In the genomic region with DNA sequence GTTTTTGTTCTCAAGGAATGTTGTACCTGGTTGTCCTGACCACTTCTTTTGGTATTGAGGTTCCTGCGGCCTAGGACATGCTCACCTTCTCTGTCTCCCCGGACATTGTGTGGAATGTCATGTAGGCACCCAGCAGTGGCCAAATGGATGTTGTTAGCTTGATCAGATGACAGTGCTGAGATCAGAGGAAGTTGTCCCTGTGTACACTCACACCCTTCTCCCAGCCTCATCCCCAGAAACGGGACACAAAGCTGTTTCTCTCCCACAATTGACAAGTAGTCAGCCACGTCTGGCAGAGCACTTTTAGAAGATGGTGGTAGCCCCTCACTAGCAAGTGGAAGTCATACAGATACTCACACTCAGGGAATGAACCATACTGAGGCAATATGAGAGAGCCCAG, we compare ENCODE assay signal across 20 cellular contexts. TPM values are rescaled to one million over a fixed set of nuclear protein-coding genes. Genes with fewer than 3 reads are reported as not detected.
DNase-seq lines count a peak whose midpoint lies in the region; ATAC-seq and TF ChIP-seq lines count a peak whose summit lies in the region.
"Had no signal": no experiment of that assay in that cellular context is flagged by ENCODE, and none has a peak within 500 bp of the region (broad histone marks: within the 10 kb centered on the region; RNA-seq: fewer than 3 reads in every experiment).

No MANE protein-coding gene starts in this region.

- H3K4me1 ChIP-seq in endodermal cell (ENCODE audit: control insufficient read depth, insufficient read depth, low read length), result no peaks in the 10 kb centered on the region
- H3K4me1 ChIP-seq in thyroid gland, result peaks cover 48 to 52% of the 10 kb centered on the region in 2 donors

- no peak for DNase-seq in WTC11 (ENCODE audit: low spot score)
- DNase-seq in endodermal cell, result peak; percentile 23
- no peak for DNase-seq in neural crest cell (ENCODE audit: low read depth, low spot score)
- DNase-seq in thyroid gland, result no peak
- DNase-seq in SKM-1 (lab: John Stamatoyannopoulos, UW; ENCODE audit: unreplicated experiment), result no peak
- DNase-seq in SKM-1 treated with dmso at 0.1 percent for 144 hours (lab: John Stamatoyannopoulos, UW; ENCODE audit: unreplicated experiment), result no peak
- DNase-seq in NOMO-1 treated with DMSO at 0.1 percent for 48 hours (lab: John Stamatoyannopoulos, UW; ENCODE audit: unreplicated experiment), result no peak
- DNase-seq: CD4-positive, CD25-positive, alpha-beta regulatory T cell; DMS79 treated with DMSO at 0.1 percent for 48 hours; H9; HFFc6; KG1; NCI-H1105; NCI-H2029 treated with DMSO at 0.1 percent for 48 hours; NCI-H2171 treated with DMSO at 0.1 percent for 48 hours; NCI-H526; PC-3; Right ventricle myocardium superior had no signal

- TF ChIP-seq CTCF in WTC11 (IDR thresholded peaks at IDR 0.05) (no peak), endodermal cell (conservative IDR thresholded peaks at IDR 0.05) (no peak), neural crest cell (conservative IDR thresholded peaks at IDR 0.05) (no peak), thyroid gland (IDR thresholded peaks at IDR 0.05) (no peak)

- H3K9ac ChIP-seq in endodermal cell (ENCODE audit: extremely low read depth, low read length, poor library complexity, severe bottlenecking), result no peak overlapping the region

- H3K4me3 ChIP-seq in endodermal cell (ENCODE audit: low read length) (no peak overlapping the region), thyroid gland (replicated peaks in 1 of 3) (no peak overlapping the region)

- H3K36me3 ChIP-seq in endodermal cell (ENCODE audit: control insufficient read depth, insufficient read depth, low read length), result no peaks in the 10 kb centered on the region
- H3K36me3 ChIP-seq in thyroid gland, result no peaks in the 10 kb centered on the region

- H3K27me3 ChIP-seq in endodermal cell (ENCODE audit: control insufficient read depth, insufficient read depth, low read length, poor library complexity, severe bottlenecking) (no peaks in the 10 kb centered on the region), thyroid gland (no peaks in the 10 kb centered on the region)

- H3K4me3 Mint-ChIP-seq in WTC11, result no peak overlapping the region
- no peak overlapping the region for H3K4me3 Mint-ChIP-seq in endodermal cell
- peak overlapping the region; percentile 3 for H3K4me3 Mint-ChIP-seq in neural crest cell
- H3K4me3 Mint-ChIP-seq: CD4-positive, CD25-positive, alpha-beta regulatory T cell; H9; HFFc6 had no signal

- no peak for TF ChIP-seq POLR2A in thyroid gland (IDR thresholded peaks at IDR 0.05)

- H3K9me3 Mint-ChIP-seq in WTC11 (no peaks in the 10 kb centered on the region), endodermal cell (no peaks in the 10 kb centered on the region), neural crest cell (no peaks in the 10 kb centered on the region)
- H3K9me3 Mint-ChIP-seq: CD4-positive, CD25-positive, alpha-beta regulatory T cell; H9; HFFc6 had no signal

- intact Hi-C loops in thyroid gland (cut with DNase I), result no loop called here

- H3K27ac ChIP-seq in endodermal cell (ENCODE audit: low read depth, low read length), result no peak overlapping the region
- peak overlapping the region in 2 of 3 donors; percentile 33 to 90 for H3K27ac ChIP-seq in thyroid gland

- CTCF ChIA-PET in WTC11 (lab: Charles Lee), result interaction anchor here (0.6 to 1.5 kb wide), 3 partner anchors 9 to 109 kb away, joined by 3 to 11 read pairs (median 5); no protein-coding TSS in a partner anchor

- H3K27me3 Mint-ChIP-seq in WTC11 (ENCODE audit: low read depth) (no peaks in the 10 kb centered on the region), endodermal cell (ENCODE audit: insufficient read depth) (no peaks in the 10 kb centered on the region), neural crest cell (ENCODE audit: low read depth) (peaks cover under 1% of the 10 kb centered on the region)

- POLR2A ChIA-PET in WTC11 (lab: Charles Lee), result no interaction called here

- 85% methylated on average over 3 to 4 of the region's 4 CpGs for WGBS in endodermal cell (ENCODE audit: insufficient coverage in 1 of 2, insufficient read length in 1 of 2), 2 experiments
- whole genome bisulfite sequencing in thyroid gland, 2 donors, result 81 to 83% methylated on average over 4 of the region's 4 CpGs

- peak overlapping the region; percentile 65 for H3K27ac Mint-ChIP-seq in WTC11
- no peak overlapping the region for H3K27ac Mint-ChIP-seq in endodermal cell
- no peak overlapping the region for H3K27ac Mint-ChIP-seq in neural crest cell (ENCODE audit: unreplicated experiment)
- H3K27ac Mint-ChIP-seq: CD4-positive, CD25-positive, alpha-beta regulatory T cell; HFFc6 had no signal

- no peak for ATAC-seq in WTC11
- ATAC-seq: HepG2, PC-3 had no signal

- H3K36me3 Mint-ChIP-seq in WTC11, result no peaks in the 10 kb centered on the region
- no peaks in the 10 kb centered on the region for H3K36me3 Mint-ChIP-seq in endodermal cell (ENCODE audit: low read depth)
- H3K36me3 Mint-ChIP-seq in neural crest cell (ENCODE audit: low read depth), result no peaks in the 10 kb centered on the region
- H3K36me3 Mint-ChIP-seq: CD4-positive, CD25-positive, alpha-beta regulatory T cell had no signal

- peaks cover 50% of the 10 kb centered on the region for H3K4me1 Mint-ChIP-seq in WTC11
- peaks cover 18% of the 10 kb centered on the region for H3K4me1 Mint-ChIP-seq in endodermal cell
- peaks cover 56% of the 10 kb centered on the region for H3K4me1 Mint-ChIP-seq in neural crest cell

- no peaks in the 10 kb centered on the region for H3K9me3 ChIP-seq in endodermal cell (ENCODE audit: control insufficient read depth, low read length)
- no peaks in the 10 kb centered on the region for H3K9me3 ChIP-seq in thyroid gland

TF ChIP-seq in WTC11, 78 proteins besides CTCF, POLR2A, EP300 and RAD21 (continues in another document):
- no peak for TF ChIP-seq ZNF671 (CRISPR knock-in tag; IDR thresholded peaks at IDR 0.05)
- no peak for TF ChIP-seq GRHL2 (CRISPR knock-in tag; IDR thresholded peaks at IDR 0.05; ENCODE audit: insufficient replicate concordance, severe bottlenecking)
- no peak for TF ChIP-seq FOXP1 (CRISPR knock-in tag; IDR thresholded peaks at IDR 0.05; ENCODE audit: borderline replicate concordance)
- no peak for TF ChIP-seq SMAD4 (CRISPR knock-in tag; IDR thresholded peaks at IDR 0.05)
- TF ChIP-seq, protein P1, sequence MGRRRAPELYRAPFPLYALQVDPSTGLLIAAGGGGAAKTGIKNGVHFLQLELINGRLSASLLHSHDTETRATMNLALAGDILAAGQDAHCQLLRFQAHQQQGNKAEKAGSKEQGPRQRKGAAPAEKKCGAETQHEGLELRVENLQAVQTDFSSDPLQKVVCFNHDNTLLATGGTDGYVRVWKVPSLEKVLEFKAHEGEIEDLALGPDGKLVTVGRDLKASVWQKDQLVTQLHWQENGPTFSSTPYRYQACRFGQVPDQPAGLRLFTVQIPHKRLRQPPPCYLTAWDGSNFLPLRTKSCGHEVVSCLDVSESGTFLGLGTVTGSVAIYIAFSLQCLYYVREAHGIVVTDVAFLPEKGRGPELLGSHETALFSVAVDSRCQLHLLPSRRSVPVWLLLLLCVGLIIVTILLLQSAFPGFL (CRISPR knock-in tag; IDR thresholded peaks at IDR 0.05; ENCODE audit: borderline replicate concordance), result no peak
- TF ChIP-seq JUN (CRISPR knock-in tag; IDR thresholded peaks at IDR 0.05), result no peak
- no peak for TF ChIP-seq ZNF138 (CRISPR knock-in tag; conservative IDR thresholded peaks at IDR 0.05)
- TF ChIP-seq NR1H2 (CRISPR knock-in tag; IDR thresholded peaks at IDR 0.05), result no peak
- TF ChIP-seq SP1 (CRISPR knock-in tag; conservative IDR thresholded peaks at IDR 0.05), result no peak
- TF ChIP-seq, protein P2, sequence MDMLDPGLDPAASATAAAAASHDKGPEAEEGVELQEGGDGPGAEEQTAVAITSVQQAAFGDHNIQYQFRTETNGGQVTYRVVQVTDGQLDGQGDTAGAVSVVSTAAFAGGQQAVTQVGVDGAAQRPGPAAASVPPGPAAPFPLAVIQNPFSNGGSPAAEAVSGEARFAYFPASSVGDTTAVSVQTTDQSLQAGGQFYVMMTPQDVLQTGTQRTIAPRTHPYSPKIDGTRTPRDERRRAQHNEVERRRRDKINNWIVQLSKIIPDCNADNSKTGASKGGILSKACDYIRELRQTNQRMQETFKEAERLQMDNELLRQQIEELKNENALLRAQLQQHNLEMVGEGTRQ (CRISPR knock-in tag; IDR thresholded peaks at IDR 0.05), result no peak
- TF ChIP-seq OVOL2 (CRISPR knock-in tag; IDR thresholded peaks at IDR 0.05; ENCODE audit: borderline replicate concordance), result no peak
- TF ChIP-seq, protein P3, sequence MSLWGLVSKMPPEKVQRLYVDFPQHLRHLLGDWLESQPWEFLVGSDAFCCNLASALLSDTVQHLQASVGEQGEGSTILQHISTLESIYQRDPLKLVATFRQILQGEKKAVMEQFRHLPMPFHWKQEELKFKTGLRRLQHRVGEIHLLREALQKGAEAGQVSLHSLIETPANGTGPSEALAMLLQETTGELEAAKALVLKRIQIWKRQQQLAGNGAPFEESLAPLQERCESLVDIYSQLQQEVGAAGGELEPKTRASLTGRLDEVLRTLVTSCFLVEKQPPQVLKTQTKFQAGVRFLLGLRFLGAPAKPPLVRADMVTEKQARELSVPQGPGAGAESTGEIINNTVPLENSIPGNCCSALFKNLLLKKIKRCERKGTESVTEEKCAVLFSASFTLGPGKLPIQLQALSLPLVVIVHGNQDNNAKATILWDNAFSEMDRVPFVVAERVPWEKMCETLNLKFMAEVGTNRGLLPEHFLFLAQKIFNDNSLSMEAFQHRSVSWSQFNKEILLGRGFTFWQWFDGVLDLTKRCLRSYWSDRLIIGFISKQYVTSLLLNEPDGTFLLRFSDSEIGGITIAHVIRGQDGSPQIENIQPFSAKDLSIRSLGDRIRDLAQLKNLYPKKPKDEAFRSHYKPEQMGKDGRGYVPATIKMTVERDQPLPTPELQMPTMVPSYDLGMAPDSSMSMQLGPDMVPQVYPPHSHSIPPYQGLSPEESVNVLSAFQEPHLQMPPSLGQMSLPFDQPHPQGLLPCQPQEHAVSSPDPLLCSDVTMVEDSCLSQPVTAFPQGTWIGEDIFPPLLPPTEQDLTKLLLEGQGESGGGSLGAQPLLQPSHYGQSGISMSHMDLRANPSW (CRISPR knock-in tag; conservative IDR thresholded peaks at IDR 0.05; ENCODE audit: low read depth), result no peak
- no peak for TF ChIP-seq ATF1 (CRISPR knock-in tag; IDR thresholded peaks at IDR 0.05)

RNA-seq across cellular contexts. Expression of a gene that starts 3.0 kb away (rescaled TPM):
- 45.4 to 49.8 TPM (median 48.3 TPM) in 3 replicates for total RNA-seq in WTC11 (2021)
- 10 to 100 TPM; 59.9 to 61.1 TPM for total RNA-seq in endodermal cell
- polyA plus RNA-seq in endodermal cell (2013, experiment 1 of 2), result 13.3 TPM
- polyA plus RNA-seq in endodermal cell (2013, experiment 2 of 2), result 12.7 TPM
- total RNA-seq in neural crest cell, result 35.7 and 40.0 TPM in 2 replicates
- total RNA-seq in thyroid gland, result 100 to 1,000 TPM; 225 to 336 (median 241) TPM

RNA-seq across cellular contexts. Expression of a gene that starts 47.6 kb away (rescaled TPM):
- 0.69 to 0.90 TPM (median 0.87 TPM) in 3 replicates for total RNA-seq in WTC11 (2021)
- 1 to 10 TPM; 1.1 to 1.5 TPM for total RNA-seq in endodermal cell
- 0.25 TPM for polyA plus RNA-seq in endodermal cell (2013, experiment 1 of 2)
- polyA plus RNA-seq in endodermal cell (2013, experiment 2 of 2), result 0.37 TPM
- total RNA-seq in neural crest cell, result 5.2 and 5.9 TPM in 2 replicates
- 10 to 100 TPM; 27.3 to 63.5 (median 35.0) TPM for total RNA-seq in thyroid gland
- total RNA-seq: A673, PC-3 had no signal
